Comparison of ENCODE assay signal across 8 cellular contexts in the genomic region with DNA sequence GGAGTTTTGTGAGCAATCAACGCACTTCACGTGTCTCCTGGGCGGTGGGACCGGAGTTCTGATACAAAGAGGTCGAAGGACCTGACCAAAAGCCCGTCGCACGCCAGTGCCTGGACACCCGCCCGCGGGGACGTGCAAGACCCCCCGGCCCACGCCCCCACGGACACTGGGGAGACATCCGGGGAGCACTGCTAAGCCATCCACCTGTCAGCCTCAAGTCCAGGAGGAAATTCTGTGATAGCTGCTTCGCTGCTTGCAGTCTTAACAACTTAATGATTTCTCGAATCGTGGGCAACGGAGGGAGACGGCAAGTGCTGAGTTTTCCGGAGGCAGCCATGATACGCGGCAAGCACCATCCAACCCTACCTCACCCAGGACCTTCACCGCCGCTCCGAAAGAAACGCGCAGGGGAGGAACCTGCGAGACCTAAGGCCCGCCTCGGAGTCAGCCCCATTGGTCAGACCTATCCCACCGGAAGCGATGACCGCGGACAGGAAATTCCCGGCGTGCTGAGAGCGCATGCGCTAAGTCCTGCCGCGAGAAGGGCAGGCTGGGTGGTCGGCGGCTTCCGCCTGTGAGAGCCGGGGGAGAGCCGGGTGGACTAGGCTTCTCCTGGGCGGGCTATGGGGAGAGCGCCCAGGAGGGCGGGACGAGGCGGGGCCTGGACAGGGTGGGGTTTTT. TPM values are rescaled to one million over a fixed set of nuclear protein-coding genes. Genes with fewer than 3 reads are reported as not detected.
DNase-seq lines count a peak whose midpoint lies in the region; ATAC-seq and TF ChIP-seq lines count a peak whose summit lies in the region.

TSS of gene TFB1M (minus strand) at position 393 of the 681 bp plus-strand sequence. CDS start at position 337, 56 bp downstream.

- H3K27me3 ChIP-seq in ascending aorta = no peaks in the 10 kb centered on the region
- no peaks in the 10 kb centered on the region for H3K27me3 ChIP-seq in right atrium auricular region
- no peaks in the 10 kb centered on the region for H3K27me3 ChIP-seq in psoas muscle (ENCODE audit: insufficient read depth in 3 of 3, low read length in 2 of 3)
- H3K27me3 ChIP-seq in uterus = no peaks in the 10 kb centered on the region

- H3K27ac ChIP-seq in ascending aorta (peak within 1 kb of the TSS; percentile 79 to 84), right atrium auricular region (peak within 1 kb of the TSS; percentile 82 to 92), psoas muscle (peak within 1 kb of the TSS; percentile 89), uterus (peak within 1 kb of the TSS; percentile 79 to 94)

- intact Hi-C loops in T-helper 2 cell treated with Interferon-gamma antibody and Interleukin-4, amounts not matched to agents 100 ng/mL and 5 ng/mL, for 36 hours (cut with micrococcal nuclease) = loop anchor here (1.0 to 2.0 kb wide), 7 partner anchors 89 to 1707 kb away; no protein-coding TSS in a partner anchor
- intact Hi-C loops in ascending aorta (cut with DNase I) (loop anchor here (1.0 to 5.0 kb wide), 4 partner anchors 137 to 1708 kb away; partner anchors contain the start of gene SCAF8), psoas muscle (cut with DNase I) (no loop called here), uterus (cut with DNase I; ENCODE audit: low total_unique reads) (no loop called here)

- TF ChIP-seq CTCF in ascending aorta (IDR thresholded peaks at IDR 0.05) (no peak), right atrium auricular region (IDR thresholded peaks at IDR 0.05) (no peak), psoas muscle (IDR thresholded peaks at IDR 0.05) (no peak), uterus (IDR thresholded peaks at IDR 0.05) (no peak)

- DNase-seq in NCI-H1694 (lab: John Stamatoyannopoulos, UW) = peak; percentile 94
- DNase-seq in ascending aorta (ENCODE audit: low spot score in 2 of 2) = peak; percentile 94 to 99
- DNase-seq in right atrium auricular region (ENCODE audit: low spot score) = peak; percentile 98
- peak; percentile 98 to 99 for DNase-seq in psoas muscle
- peak; percentile 98 to 99 for DNase-seq in uterus

- ATAC-seq in HG02884 (IDR thresholded peaks at IDR 0.05; ENCODE audit: unreplicated experiment) (peak; percentile 94), psoas muscle (peak; percentile 93 to 97 (median 95))

- peak within 1 kb of the TSS; percentile 77 to 90 for H3K4me3 ChIP-seq in ascending aorta
- H3K4me3 ChIP-seq in right atrium auricular region = peak within 1 kb of the TSS; percentile 70 to 82
- H3K4me3 ChIP-seq in psoas muscle = peak within 1 kb of the TSS; percentile 84
- peak within 1 kb of the TSS; percentile 61 to 70 for H3K4me3 ChIP-seq in uterus

- H3K36me3 ChIP-seq in ascending aorta (peaks cover 0 to 4% of the 10 kb centered on the region in 2 donors), right atrium auricular region (no peaks in the 10 kb centered on the region), psoas muscle (ENCODE audit: insufficient read depth in 1 of 2, low read depth in 1 of 2) (peaks cover 3 to 36% of the 10 kb centered on the region in 2 donors), uterus (no peaks in the 10 kb centered on the region)

- TF ChIP-seq POLR2A in GM15510 (IDR thresholded peaks at IDR 0.05; ENCODE audit: borderline replicate concordance, extremely low read depth, insufficient read length) (peak; percentile 62), uterus (IDR thresholded peaks at IDR 0.05) (peak; percentile 59 to 81)

- no peaks in the 10 kb centered on the region for H3K9me3 ChIP-seq in ascending aorta
- no peaks in the 10 kb centered on the region for H3K9me3 ChIP-seq in right atrium auricular region
- no peaks in the 10 kb centered on the region for H3K9me3 ChIP-seq in psoas muscle
- H3K9me3 ChIP-seq in uterus = no peaks in the 10 kb centered on the region

- WGBS in psoas muscle, 3 donors = 0% methylated on average over 52 of the region's 52 CpGs

- peaks cover 0 to 3% of the 10 kb centered on the region in 2 donors for H3K4me1 ChIP-seq in ascending aorta
- H3K4me1 ChIP-seq in right atrium auricular region = peaks cover 0 to 17% of the 10 kb centered on the region in 2 donors
- H3K4me1 ChIP-seq in psoas muscle = peaks cover 12% of the 10 kb centered on the region
- H3K4me1 ChIP-seq in uterus = peaks cover 3 to 5% of the 10 kb centered on the region in 2 donors

RNA-seq across cellular contexts. Expression of gene TFB1M, which starts in this region (rescaled TPM):
- 20.9 and 24.6 TPM in 2 replicates for total RNA-seq in T-helper 2 cell treated with Interferon-gamma antibody and Interleukin-4, amounts not matched to agents 100 ng/mL and 5 ng/mL, for 36 hours
- 2.9 TPM for total RNA-seq in ascending aorta
- 10 to 100 TPM; 10.7 to 11.1 TPM for total RNA-seq in right atrium auricular region
- total RNA-seq in psoas muscle = 10 to 100 TPM; 17.5 to 25.9 (median 18.4) TPM
- polyA plus RNA-seq in psoas muscle = 10 to 100 TPM in 2 of 3 donors, 1 to 10 TPM in 1; 7.2 to 17.8 (median 17.5) TPM
- total RNA-seq in uterus = 10 to 100 TPM in 3 of 4 donors, under 1 TPM in 1; 0.59 to 46.1 (median 20.9) TPM

Comparison
In these comparisons a context has a peak if more than half of its experiments do, and no peak if none do; other contexts are left out.
1. Peak in every context shown above with its lines: DNase-seq, ATAC-seq, H3K4me3 ChIP-seq and H3K27ac ChIP-seq.
2. intact Hi-C loops: an anchor here in T-helper 2 cell treated with Interferon-gamma antibody and Interleukin-4, amounts not matched to agents 100 ng/mL and 5 ng/mL, for 36 hours (1.0 to 2.0 kb wide) and ascending aorta (1.0 to 5.0 kb wide); none called in psoas muscle and uterus.